Comparison of ENCODE assay signal across 9 cellular contexts in the genomic region with DNA sequence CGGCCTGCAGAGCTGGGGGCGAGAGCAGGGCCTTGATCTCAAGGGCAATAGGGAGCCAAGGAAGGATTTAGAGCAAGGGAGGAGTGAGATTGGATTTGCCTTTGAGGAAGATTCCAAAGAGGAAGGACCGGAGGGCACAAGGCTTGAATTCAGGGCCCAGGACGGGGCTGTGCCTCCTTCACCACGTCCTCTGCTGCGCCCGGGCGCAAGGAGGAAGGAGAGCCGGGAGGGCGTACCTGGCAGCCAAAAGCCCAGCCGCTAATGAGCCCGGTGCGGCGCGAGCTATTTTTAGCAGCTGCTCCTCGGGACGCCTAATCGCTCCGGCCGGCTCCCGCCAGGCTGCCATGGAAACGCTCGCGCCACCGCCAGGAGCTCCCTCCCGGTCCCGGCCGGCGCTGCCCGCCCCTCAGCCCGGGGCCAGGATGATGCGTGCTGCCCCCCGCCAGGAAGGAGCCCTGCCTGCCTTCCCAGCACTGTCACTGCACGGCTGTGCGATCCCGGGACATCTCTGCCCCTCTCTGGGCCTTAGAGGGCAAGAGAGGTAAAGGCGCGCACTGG.
DNase-seq lines count a peak whose midpoint lies in the region; ATAC-seq and TF ChIP-seq lines count a peak whose summit lies in the region.
"Had no signal": no experiment of that assay in that cellular context is flagged by ENCODE, and none has a peak within 500 bp of the region (broad histone marks: within the 10 kb centered on the region; RNA-seq: fewer than 3 reads in every experiment).

No MANE protein-coding gene starts in this region.

- ATAC-seq in HG03095 (IDR thresholded peaks at IDR 0.05; ENCODE audit: unreplicated experiment): no peak
- ATAC-seq: GM12878 had no signal

- TF ChIP-seq CTCF in fibroblast of mammary gland (conservative IDR thresholded peaks at IDR 0.05; ENCODE audit: control insufficient read depth, insufficient read depth, low read depth, low read length): no peak

- no peak overlapping the region for H3K4me3 ChIP-seq in fibroblast of mammary gland (ENCODE audit: control insufficient read depth, low read depth, low read length)
- H3K4me3 ChIP-seq: GM12878 had no signal

- peak; percentile 50 for DNase-seq in DMS79 (lab: John Stamatoyannopoulos, UW)
- peak; percentile 63 for DNase-seq in NCI-H446 treated with DMSO at 0.1 percent for 48 hours (lab: John Stamatoyannopoulos, UW)
- peak; percentile 14 for DNase-seq in fibroblast of mammary gland (ENCODE audit: low read depth)
- peak in 45 of 56 donors; percentile 7 to 77 (median 33) for DNase-seq in nucleus accumbens (lab: John Stamatoyannopoulos, UW)
- DNase-seq in activated naive CD4-positive, alpha-beta T cell (lab: John Stamatoyannopoulos, UW): no peak
- no peak for DNase-seq in cerebellar nuclear complex (lab: John Stamatoyannopoulos, UW)
- no peak for DNase-seq in stimulated activated CD4-positive, alpha-beta T cell treated with anti-CD3 and anti-CD28 coated beads, Interleukin-4, amount 100 ng/mL, for 4 hours

Comparison
In these comparisons a context has a peak if more than half of its experiments do, and no peak if none do; other contexts are left out.
1. DNase-seq: peak in DMS79 (single experiment), NCI-H446 treated with DMSO at 0.1 percent for 48 hours (single experiment), fibroblast of mammary gland (single experiment) and nucleus accumbens (45 of 56); none in activated naive CD4-positive, alpha-beta T cell (0 of 4), cerebellar nuclear complex (0 of 2) and stimulated activated CD4-positive, alpha-beta T cell treated with anti-CD3 and anti-CD28 coated beads, Interleukin-4, amount 100 ng/mL, for 4 hours (0 of 2).